34 cellular contexts compared by ENCODE assay signal in the genomic region with DNA sequence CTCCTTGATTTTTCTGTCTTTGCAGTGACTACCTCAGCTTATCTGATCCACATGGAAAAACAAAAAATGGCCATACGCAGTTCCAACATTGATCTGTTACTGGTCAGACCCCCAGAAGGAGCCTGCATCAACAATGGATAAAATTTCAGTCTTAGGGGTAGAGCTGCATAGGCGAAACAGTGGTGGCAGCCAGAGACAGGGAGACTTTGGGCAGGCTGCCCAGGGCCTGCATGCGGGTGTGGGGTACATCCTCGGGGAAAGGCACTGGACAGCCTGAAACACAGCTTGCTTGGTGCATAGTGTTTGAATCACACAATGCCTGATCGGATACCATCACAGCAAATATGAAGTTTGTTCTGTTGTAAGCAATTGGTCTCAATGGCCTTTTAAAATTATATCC.
"Had no signal": no experiment of that assay in that cellular context is flagged by ENCODE, and none has a peak within 500 bp of the region (broad histone marks: within the 10 kb centered on the region; RNA-seq: fewer than 3 reads in every experiment).

No MANE protein-coding gene starts in this region.

- H3K9ac ChIP-seq: KMS-11 had no signal

- H3K27ac ChIP-seq: KMS-11 had no signal

- H3K9me3 ChIP-seq: MG63 had no signal

- H3K36me3 ChIP-seq: MG63 had no signal

- H3K4me2 ChIP-seq: KMS-11 had no signal

- H3K4me3 ChIP-seq: MG63 had no signal

- DNase-seq: Karpas-422, Kasumi-1, KG1, MG63, MM.1S, MV-4-11, NCI-H1048, NCI-H1092, NCI-H1092 treated with DMSO at 0.1 percent for 48 hours, NCI-H1105, NCI-H1105 treated with DMSO at 0.1 percent for 48 hours, NCI-H1417, NCI-H1417 treated with DMSO at 0.1 percent for 48 hours, NCI-H1436, NCI-H1436 treated with DMSO at 0.1 percent for 48 hours, NCI-H146, NCI-H1694, NCI-H1694 treated with DMSO at 0.1 percent for 48 hours, NCI-H187, NCI-H187 treated with DMSO at 0.1 percent for 48 hours, NCI-H1930, NCI-H2029, NCI-H2029 treated with DMSO at 0.1 percent for 48 hours, NCI-H2081, NCI-H2081 treated with DMSO at 0.1 percent for 48 hours, NCI-H2107, NCI-H2171, NCI-H2171 treated with DMSO at 0.1 percent for 48 hours, NCI-H2227 treated with DMSO at 0.1 percent for 48 hours, NCI-H226, NCI-H345, NCI-H446, NCI-H446 treated with DMSO at 0.1 percent for 48 hours had no signal

- H3K27me3 ChIP-seq: MG63 had no signal
